In genomic region chr7:151008511-151009323, GRCh38 we compare ENCODE assay signal across 6 cellular contexts. TPM values are rescaled to one million over a fixed set of nuclear protein-coding genes. Genes with fewer than 3 reads are reported as not detected.
DNase-seq lines count a peak whose midpoint lies in the region; ATAC-seq and TF ChIP-seq lines count a peak whose summit lies in the region.

No MANE protein-coding gene starts in this region.

- intact Hi-C loops in MCF 10A (cut with micrococcal nuclease), result no loop called here

- no peaks in the 10 kb centered on the region for H3K9me3 Mint-ChIP-seq in MCF 10A (ENCODE audit: unreplicated experiment)

- H3K9me3 ChIP-seq in neutrophil, result no peaks in the 10 kb centered on the region

- no TSS peak for BruUV-seq in MCF 10A (replicated peaks; lab: Mats Ljungman, UMichigan)

- ATAC-seq in HG03520 (IDR thresholded peaks at IDR 0.05; ENCODE audit: unreplicated experiment), result no peak
- ATAC-seq in HG03196 (IDR thresholded peaks at IDR 0.05; ENCODE audit: unreplicated experiment), result no peak

- peaks cover 10% of the 10 kb centered on the region for H3K27me3 Mint-ChIP-seq in MCF 10A (ENCODE audit: insufficient read depth, unreplicated experiment)

- no peaks in the 10 kb centered on the region for H3K36me3 ChIP-seq in neutrophil

- H3K4me3 ChIP-seq in neutrophil (ENCODE audit: low read depth in 1 of 2, low read length in 1 of 2), result peak overlapping the region in 1 of 2 experiments; percentile 28

- no peak overlapping the region for H3K4me3 Mint-ChIP-seq in MCF 10A (ENCODE audit: unreplicated experiment)

- peak; percentile 69 for DNase-seq in GM19240 (ENCODE audit: insufficient read length, low spot score)
- DNase-seq in MCF 10A (ENCODE audit: unreplicated experiment), result peak; percentile 40

- peaks cover 6 to 11% of the 10 kb centered on the region in 2 experiments for H3K4me1 ChIP-seq in neutrophil (ENCODE audit: control insufficient read depth in 1 of 2, insufficient read depth in 1 of 2, low read depth in 1 of 2, low read length in 1 of 2)

- CTCF ChIA-PET in MCF 10A (lab: Yijun Ruan, JAX), result interaction anchor here (0.6 to 2.3 kb wide), 7 partner anchors 10 to 286 kb away, joined by 3 to 13 read pairs (median 3); no protein-coding TSS in a partner anchor

- H3K4me1 Mint-ChIP-seq in MCF 10A (ENCODE audit: insufficient read depth, unreplicated experiment), result peaks cover 22% of the 10 kb centered on the region

- TF ChIP-seq CTCF in MCF 10A (IDR thresholded peaks at IDR 0.05; ENCODE audit: unreplicated experiment) (peak; percentile 59), neutrophil (IDR thresholded peaks at IDR 0.05) (peak; percentile 43)

- H3K27ac ChIP-seq in neutrophil, result no peak overlapping the region

- H3K27ac Mint-ChIP-seq in MCF 10A (ENCODE audit: low read depth, unreplicated experiment), result no peak overlapping the region

- POLR2A ChIA-PET in MCF 10A (lab: Yijun Ruan, JAX), result no interaction called here

- H3K27me3 ChIP-seq in neutrophil, result peaks cover 93% of the 10 kb centered on the region

- H3K36me3 Mint-ChIP-seq in MCF 10A (ENCODE audit: insufficient read depth, unreplicated experiment), result no peaks in the 10 kb centered on the region

TF ChIP-seq in PFSK-1, 5 proteins besides CTCF, POLR2A, EP300 and RAD21:
- TF ChIP-seq, protein P1, sequence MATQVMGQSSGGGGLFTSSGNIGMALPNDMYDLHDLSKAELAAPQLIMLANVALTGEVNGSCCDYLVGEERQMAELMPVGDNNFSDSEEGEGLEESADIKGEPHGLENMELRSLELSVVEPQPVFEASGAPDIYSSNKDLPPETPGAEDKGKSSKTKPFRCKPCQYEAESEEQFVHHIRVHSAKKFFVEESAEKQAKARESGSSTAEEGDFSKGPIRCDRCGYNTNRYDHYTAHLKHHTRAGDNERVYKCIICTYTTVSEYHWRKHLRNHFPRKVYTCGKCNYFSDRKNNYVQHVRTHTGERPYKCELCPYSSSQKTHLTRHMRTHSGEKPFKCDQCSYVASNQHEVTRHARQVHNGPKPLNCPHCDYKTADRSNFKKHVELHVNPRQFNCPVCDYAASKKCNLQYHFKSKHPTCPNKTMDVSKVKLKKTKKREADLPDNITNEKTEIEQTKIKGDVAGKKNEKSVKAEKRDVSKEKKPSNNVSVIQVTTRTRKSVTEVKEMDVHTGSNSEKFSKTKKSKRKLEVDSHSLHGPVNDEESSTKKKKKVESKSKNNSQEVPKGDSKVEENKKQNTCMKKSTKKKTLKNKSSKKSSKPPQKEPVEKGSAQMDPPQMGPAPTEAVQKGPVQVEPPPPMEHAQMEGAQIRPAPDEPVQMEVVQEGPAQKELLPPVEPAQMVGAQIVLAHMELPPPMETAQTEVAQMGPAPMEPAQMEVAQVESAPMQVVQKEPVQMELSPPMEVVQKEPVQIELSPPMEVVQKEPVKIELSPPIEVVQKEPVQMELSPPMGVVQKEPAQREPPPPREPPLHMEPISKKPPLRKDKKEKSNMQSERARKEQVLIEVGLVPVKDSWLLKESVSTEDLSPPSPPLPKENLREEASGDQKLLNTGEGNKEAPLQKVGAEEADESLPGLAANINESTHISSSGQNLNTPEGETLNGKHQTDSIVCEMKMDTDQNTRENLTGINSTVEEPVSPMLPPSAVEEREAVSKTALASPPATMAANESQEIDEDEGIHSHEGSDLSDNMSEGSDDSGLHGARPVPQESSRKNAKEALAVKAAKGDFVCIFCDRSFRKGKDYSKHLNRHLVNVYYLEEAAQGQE (IDR thresholded peaks at IDR 0.05; ENCODE audit: insufficient read depth in 1 of 2, low read depth in 2 of 2, low read length in 2 of 2), result peak in 1 of 2 experiments; percentile 62; a peak in 1 of 4 replicates
- TF ChIP-seq POLR2AphosphoS5 (IDR thresholded peaks at IDR 0.05; ENCODE audit: low read depth, low read length) (peak; percentile 73), FOXP2 (optimal IDR thresholded peaks at IDR 0.05; ENCODE audit: borderline replicate concordance, extremely low read depth, extremely low read length, insufficient read depth) (no peak), SIN3A (IDR thresholded peaks at IDR 0.05; ENCODE audit: borderline replicate concordance, insufficient read depth, low read length) (no peak), TAF1 (IDR thresholded peaks at IDR 0.05; ENCODE audit: borderline replicate concordance, insufficient read depth, low read length) (0 out of 2 replicates have a peak, but pooled peaks have one; percentile 18)

RNA-seq across cellular contexts. Expression of gene ATG9B, which starts 15.6 kb away (rescaled TPM):
- polyA plus RNA-seq in PFSK-1 (2012; ENCODE audit: insufficient read length, low read depth), result 10.3 TPM
- total RNA-seq in MCF 10A (2022), result 0.12 and 0.29 TPM in 2 replicates

RNA-seq across cellular contexts. Expression of gene NOS3, which starts 17.9 kb away (rescaled TPM):
- 106 TPM for polyA plus RNA-seq in PFSK-1 (2012; ENCODE audit: insufficient read length, low read depth)
- 0.20 and 0.30 TPM in 2 replicates for total RNA-seq in MCF 10A (2022)

RNA-seq across cellular contexts. Expression of gene ABCB8, which starts 19.5 kb away (rescaled TPM):
- 45.9 TPM for polyA plus RNA-seq in PFSK-1 (2012; ENCODE audit: insufficient read length, low read depth)
- 73.4 and 76.1 TPM in 2 replicates for total RNA-seq in MCF 10A (2022)

RNA-seq across cellular contexts. Expression of gene KCNH2, which starts 30.6 kb away (rescaled TPM):
- 0.41 TPM for polyA plus RNA-seq in PFSK-1 (2012; ENCODE audit: insufficient read length, low read depth)
- total RNA-seq in MCF 10A (2022), result 0.09 TPM in 1 of 2 replicates, not detected in the other

RNA-seq across cellular contexts. Expression of gene ASIC3, which starts 39.6 kb away (rescaled TPM):
- polyA plus RNA-seq in PFSK-1 (2012; ENCODE audit: insufficient read length, low read depth), result 29.0 TPM
- 3.9 and 8.8 TPM in 2 replicates for total RNA-seq in MCF 10A (2022)
